ENCODE assay signal across 13 cellular contexts in the genomic region with DNA sequence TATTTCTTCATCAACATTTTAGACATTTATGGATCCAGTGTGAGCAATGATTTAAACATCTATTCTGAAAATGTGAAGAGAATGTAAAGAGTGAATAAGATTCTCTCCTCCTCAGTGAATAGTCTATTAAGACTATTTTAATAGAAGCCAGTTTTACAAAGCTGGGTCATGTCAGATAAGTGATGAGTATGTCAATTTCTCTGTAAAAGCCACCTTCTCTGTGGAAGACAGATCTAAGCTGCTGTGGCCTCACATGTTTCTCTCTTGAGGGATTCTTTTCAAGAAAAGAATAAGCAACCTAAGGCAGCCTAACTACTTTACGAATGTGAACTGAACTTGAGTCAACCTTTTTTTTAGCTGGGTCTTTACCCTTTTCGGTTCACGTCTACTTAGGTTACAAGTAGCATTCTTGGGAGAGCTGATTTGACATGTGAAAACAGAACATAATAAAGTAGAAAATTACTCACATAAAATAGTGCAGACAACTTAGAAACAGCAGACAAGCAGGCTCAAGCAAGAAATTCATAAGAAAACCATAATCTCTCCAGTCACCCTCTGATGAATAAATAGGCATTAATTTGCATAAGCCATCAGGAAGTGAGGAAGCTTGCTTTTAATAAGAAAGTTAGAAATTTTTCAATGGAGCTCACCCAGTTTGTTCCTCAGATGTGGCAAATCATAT. TPM values are rescaled to one million over a fixed set of nuclear protein-coding genes. Genes with fewer than 3 reads are reported as not detected.
A peak's percentile ranks its signal among the peaks of the same experiment; 100 is the strongest.
DNase-seq lines count a peak whose midpoint lies in the region; ATAC-seq and TF ChIP-seq lines count a peak whose summit lies in the region.
"Had no signal": no experiment of that assay in that cellular context is flagged by ENCODE, and none has a peak within 500 bp of the region (broad histone marks: within the 10 kb centered on the region; RNA-seq: fewer than 3 reads in every experiment).

No MANE protein-coding gene starts in this region.

- H3K4me2 ChIP-seq in GM23338 (peak overlapping the region; percentile 53), PC-3 (ENCODE audit: low read length) (no peak overlapping the region)

- CTCF ChIA-PET in PC-3 (lab: Charles Lee) = no interaction called here

- no peaks in the 10 kb centered on the region for H3F3A ChIP-seq in GM23338 (replicated peaks; ENCODE audit: low read depth)
- H3F3A ChIP-seq in PC-3 (ENCODE audit: low read length, unreplicated experiment) = no peaks in the 10 kb centered on the region

- H4K20me1 ChIP-seq in GM23338 (replicated peaks; ENCODE audit: insufficient read depth) = peaks cover 66% of the 10 kb centered on the region
- peaks cover 15% of the 10 kb centered on the region; the same call in 1 of the 2 replicates for H4K20me1 ChIP-seq in PC-3 (ENCODE audit: low read length)

- H3K4me3 Mint-ChIP-seq in GM23338 = no peak overlapping the region
- no peak overlapping the region for H3K4me3 Mint-ChIP-seq in stimulated activated effector memory CD8-positive, alpha-beta T cell treated with anti-CD3 and anti-CD28 coated beads, Interleukin-12 subunit alpha, Interleukin-12 subunit beta, amount 100 ng/mL, for 72 hours

- H3K36me3 Mint-ChIP-seq in GM23338 (ENCODE audit: low read depth) = peaks cover 95% of the 10 kb centered on the region
- H3K36me3 Mint-ChIP-seq in stimulated activated effector memory CD8-positive, alpha-beta T cell treated with anti-CD3 and anti-CD28 coated beads, Interleukin-12 subunit alpha, Interleukin-12 subunit beta, amount 100 ng/mL, for 72 hours = peaks cover 100% of the 10 kb centered on the region

- H3K4me3 ChIP-seq in GM23338 (no peak overlapping the region), prostate gland (no peak overlapping the region), thyroid gland (replicated peaks in 1 of 3) (no peak overlapping the region), PC-3 (ENCODE audit: low read length) (no peak overlapping the region)

- H2AFZ ChIP-seq in GM23338 (no peak overlapping the region), PC-3 (ENCODE audit: low read length) (no peak overlapping the region)

- ATAC-seq in activated CD4-positive, CD25-positive, alpha-beta regulatory T cell treated with anti-CD3 and anti-CD28 coated beads, Interleukin-2, amount 50 U/mL, for 24 hours = peak; percentile 32 to 58
- ATAC-seq in GM23338 = no peak
- peak; percentile 23 for ATAC-seq in HG03575 (IDR thresholded peaks at IDR 0.05; ENCODE audit: extremely low read depth, insufficient number of reproducible peaks, low FRiP score, unreplicated experiment)
- ATAC-seq in stimulated activated effector memory CD8-positive, alpha-beta T cell treated with anti-CD3 and anti-CD28 coated beads, Interleukin-12 subunit alpha, Interleukin-12 subunit beta, amount 100 ng/mL, for 72 hours = peak; percentile 67
- no peak for ATAC-seq in PC-3

- H3K27ac Mint-ChIP-seq in GM23338 = no peak overlapping the region
- peak overlapping the region; percentile 58 for H3K27ac Mint-ChIP-seq in stimulated activated effector memory CD8-positive, alpha-beta T cell treated with anti-CD3 and anti-CD28 coated beads, Interleukin-12 subunit alpha, Interleukin-12 subunit beta, amount 100 ng/mL, for 72 hours

- no peaks in the 10 kb centered on the region for H3K9me2 ChIP-seq in GM23338 (ENCODE audit: insufficient read depth)
- H3K9me2 ChIP-seq in PC-3 (replicated peaks; ENCODE audit: low read length) = no peaks in the 10 kb centered on the region

- peaks cover 3% of the 10 kb centered on the region for H3K27me3 Mint-ChIP-seq in GM23338 (ENCODE audit: insufficient read depth, low read depth, poor library complexity)
- H3K27me3 Mint-ChIP-seq: naive B cell had no signal

- H3K36me3 ChIP-seq in GM23338 (ENCODE audit: insufficient read depth) (peaks cover 33% of the 10 kb centered on the region), prostate gland (no peaks in the 10 kb centered on the region), thyroid gland (no peaks in the 10 kb centered on the region), PC-3 (ENCODE audit: low read depth, low read length) (peaks cover 76% of the 10 kb centered on the region)

- no peak for TF ChIP-seq CTCF in GM23338 (conservative IDR thresholded peaks at IDR 0.05; ENCODE audit: low read depth in 2 of 2)
- no peak for TF ChIP-seq CTCF in prostate gland (IDR thresholded peaks at IDR 0.05)
- no peak for TF ChIP-seq CTCF in thyroid gland (IDR thresholded peaks at IDR 0.05)
- TF ChIP-seq CTCF in PC-3 (conservative IDR thresholded peaks at IDR 0.05; ENCODE audit: low read depth, low read length) = no peak

- peaks cover 100% of the 10 kb centered on the region for H3K79me2 ChIP-seq in GM23338 (replicated peaks; ENCODE audit: insufficient read depth)
- peaks cover 94% of the 10 kb centered on the region for H3K79me2 ChIP-seq in PC-3 (ENCODE audit: low read length)

- TF ChIP-seq POLR2A in prostate gland (IDR thresholded peaks at IDR 0.05) (no peak), thyroid gland (IDR thresholded peaks at IDR 0.05) (no peak)

- POLR2A ChIA-PET in PC-3 (lab: Charles Lee; ENCODE audit: unreplicated experiment) = interaction anchor here (0.7 kb wide), 1 partner anchor 860 kb away, joined by 4 read pairs; no protein-coding TSS in a partner anchor

- BruUV-seq in PC-3 (replicated peaks; lab: Mats Ljungman, UMichigan) = no TSS peak

- intact Hi-C loops in prostate gland (cut with DNase I) = no loop called here
- intact Hi-C loops in thyroid gland (cut with DNase I) = no loop called here
- intact Hi-C loops in PC-3 (cut with micrococcal nuclease) = no loop called here

- H3K9ac ChIP-seq in PC-3 (ENCODE audit: low read length) = no peak overlapping the region

- H3K27me3 ChIP-seq in GM23338 (ENCODE audit: insufficient read depth) = no peaks in the 10 kb centered on the region
- no peaks in the 10 kb centered on the region for H3K27me3 ChIP-seq in prostate gland (replicated peaks; ENCODE audit: insufficient read depth)
- H3K27me3 ChIP-seq in thyroid gland = no peaks in the 10 kb centered on the region
- no peaks in the 10 kb centered on the region for H3K27me3 ChIP-seq in PC-3 (ENCODE audit: low read length)

- H3K27ac ChIP-seq in GM23338 (ENCODE audit: low read depth) = no peak overlapping the region
- no peak overlapping the region for H3K27ac ChIP-seq in prostate gland
- no peak overlapping the region for H3K27ac ChIP-seq in thyroid gland
- H3K27ac ChIP-seq in PC-3 (ENCODE audit: low read length) = no peak overlapping the region
- H3K27ac ChIP-seq: 22Rv1, VCaP had no signal

- WGBS in prostate gland = 44% methylated on average over 3 of the region's 3 CpGs
- WGBS in thyroid gland, 2 donors = 43 to 67% methylated on average over 3 of the region's 3 CpGs

- no peaks in the 10 kb centered on the region for H3K9me3 Mint-ChIP-seq in GM23338
- H3K9me3 Mint-ChIP-seq in stimulated activated effector memory CD8-positive, alpha-beta T cell treated with anti-CD3 and anti-CD28 coated beads, Interleukin-12 subunit alpha, Interleukin-12 subunit beta, amount 100 ng/mL, for 72 hours = no peaks in the 10 kb centered on the region
- H3K9me3 Mint-ChIP-seq: naive B cell had no signal

- no peaks in the 10 kb centered on the region for H3K9me3 ChIP-seq in prostate gland
- no peaks in the 10 kb centered on the region for H3K9me3 ChIP-seq in thyroid gland
- H3K9me3 ChIP-seq in PC-3 (ENCODE audit: low read length) = no peaks in the 10 kb centered on the region

- peaks cover 86% of the 10 kb centered on the region for H3K4me1 Mint-ChIP-seq in GM23338
- H3K4me1 Mint-ChIP-seq in stimulated activated effector memory CD8-positive, alpha-beta T cell treated with anti-CD3 and anti-CD28 coated beads, Interleukin-12 subunit alpha, Interleukin-12 subunit beta, amount 100 ng/mL, for 72 hours = peaks cover 70% of the 10 kb centered on the region

- H3K4me1 ChIP-seq in GM23338 (ENCODE audit: insufficient read depth) (peaks cover 74% of the 10 kb centered on the region), prostate gland (replicated peaks) (no peaks in the 10 kb centered on the region), thyroid gland (no peaks in the 10 kb centered on the region), PC-3 (ENCODE audit: insufficient read depth, low read length) (peaks cover 12% of the 10 kb centered on the region; the same call in 1 of the 2 replicates)

- DNase-seq in activated CD4-positive, CD25-positive, alpha-beta regulatory T cell treated with anti-CD3 and anti-CD28 coated beads, Interleukin-2, amount 50 U/mL, for 72 hours = no peak
- no peak for DNase-seq in GM23338 (ENCODE audit: low spot score)
- DNase-seq in stimulated activated effector memory CD8-positive, alpha-beta T cell treated with anti-CD3 and anti-CD28 coated beads, Interleukin-12 subunit alpha, Interleukin-12 subunit beta, amount 100 ng/mL, for 72 hours (ENCODE audit: low spot score in 2 of 2) = no peak
- no peak for DNase-seq in prostate gland (ENCODE audit: low spot score)
- no peak for DNase-seq in thyroid gland
- no peak for DNase-seq in PC-3
- DNase-seq: islet precursor cell, naive B cell, NCI-H2171 had no signal

TF ChIP-seq in GM23338, 12 proteins besides CTCF, POLR2A, EP300 and RAD21 (continues in another document):
- TF ChIP-seq JUNB (IDR thresholded peaks at IDR 0.05; ENCODE audit: unreplicated experiment) (no peak), CREB1 (CRISPR knock-in tag; IDR thresholded peaks at IDR 0.05; ENCODE audit: low read depth) (no peak), ZNF114 (CRISPR knock-in tag; IDR thresholded peaks at IDR 0.05) (no peak), POLR2AphosphoS5 (IDR thresholded peaks at IDR 0.05; ENCODE audit: low read depth) (no peak), STAT1 (IDR thresholded peaks at IDR 0.05; ENCODE audit: unreplicated experiment) (no peak), EZH2 (IDR thresholded peaks at IDR 0.05; ENCODE audit: low read depth, unreplicated experiment) (no peak)

RNA-seq across cellular contexts. Expression of gene CTSC, which starts 9.9 kb away (rescaled TPM):
- total RNA-seq in GM23338 (2014; rRNA removed; shearing (Covaris generic)) = 396 and 408 TPM in 2 replicates
- 432 and 444 TPM in 2 replicates for polyA plus RNA-seq in GM23338 (2016; fragmentation: Nextera tagmentation; extraction: Ambion mirVana)
- total RNA-seq in prostate gland (10 to 100 TPM; 19.4 to 65.5 TPM), thyroid gland (10 to 100 TPM; 54.8 to 87.5 (median 64.2) TPM), PC-3 (2014; rRNA removed) (200 and 240 TPM in 2 replicates)

Comparison
In these comparisons a context has a peak if more than half of its experiments do, and no peak if none do; other contexts are left out.
1. ATAC-seq: peak in activated CD4-positive, CD25-positive, alpha-beta regulatory T cell treated with anti-CD3 and anti-CD28 coated beads, Interleukin-2, amount 50 U/mL, for 24 hours (2 of 2), HG03575 (single experiment) and stimulated activated effector memory CD8-positive, alpha-beta T cell treated with anti-CD3 and anti-CD28 coated beads, Interleukin-12 subunit alpha, Interleukin-12 subunit beta, amount 100 ng/mL, for 72 hours (single experiment); none in GM23338 (single experiment) and PC-3 (single experiment).